Comparison of ENCODE assay signal across 8 cellular contexts in the genomic region with DNA sequence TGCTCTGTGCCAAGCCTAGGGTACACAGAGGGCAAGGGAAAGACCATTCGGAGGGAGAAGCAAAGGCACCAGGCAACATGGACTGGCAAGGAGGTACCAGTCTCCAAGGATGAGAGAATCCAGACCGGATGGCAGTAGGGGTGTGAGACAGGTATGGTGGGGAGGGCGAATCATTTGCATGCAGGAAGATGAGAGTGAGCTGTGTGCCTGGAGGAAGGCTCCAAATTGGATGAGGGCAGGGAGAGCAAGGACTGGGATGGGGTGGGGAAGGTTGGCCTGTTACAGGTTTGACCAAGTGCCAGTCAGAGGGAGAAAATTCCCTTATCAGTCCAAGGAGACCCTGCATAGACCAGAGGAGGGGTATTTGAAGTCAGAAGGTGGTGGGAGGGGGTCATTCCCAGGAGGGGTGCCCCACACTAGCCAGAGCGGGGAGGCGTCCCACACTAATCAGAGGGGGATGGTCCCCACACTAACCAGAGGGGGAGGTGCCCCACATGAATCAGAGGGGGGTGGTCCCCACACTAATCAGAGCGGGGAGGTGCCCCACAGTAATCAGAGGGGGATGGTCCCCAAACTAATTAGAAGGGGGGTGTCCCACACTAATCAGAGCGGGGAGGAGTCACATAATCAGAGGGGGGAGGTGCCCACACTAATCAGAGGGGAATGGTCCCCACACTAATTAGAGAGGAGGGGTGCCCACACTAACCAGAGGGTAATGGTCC. TPM values are rescaled to one million over a fixed set of nuclear protein-coding genes. Genes with fewer than 3 reads are reported as not detected.
A peak's percentile ranks its signal among the peaks of the same experiment; 100 is the strongest.
DNase-seq lines count a peak whose midpoint lies in the region; ATAC-seq and TF ChIP-seq lines count a peak whose summit lies in the region.

No MANE protein-coding gene starts in this region.

- ATAC-seq in GM18909 (IDR thresholded peaks at IDR 0.05; ENCODE audit: poor library complexity, unreplicated experiment) (peak; percentile 8), Right ventricle myocardium superior (ENCODE audit: poor library complexity) (no peak), gastrocnemius medialis (peak in 1 of 2 donors; percentile 8), GM18517 (IDR thresholded peaks at IDR 0.05; ENCODE audit: unreplicated experiment) (no peak)

- H3K36me3 ChIP-seq in gastrocnemius medialis, result no peaks in the 10 kb centered on the region

- DNase-seq in Right ventricle myocardium superior (peak; percentile 33), gastrocnemius medialis (peak in 1 of 2 donors; percentile 12), NCI-H1436 (lab: John Stamatoyannopoulos, UW) (no peak), NCI-H2081 treated with DMSO at 0.1 percent for 48 hours (lab: John Stamatoyannopoulos, UW) (no peak), HT-29 (ENCODE audit: low spot score) (no peak)

- H3K9me3 ChIP-seq in gastrocnemius medialis, result no peaks in the 10 kb centered on the region

- intact Hi-C loops in Right ventricle myocardium superior (cut with DNase I) (no loop called here), gastrocnemius medialis (cut with DNase I; ENCODE audit: low total_unique reads) (no loop called here)

- no peak for TF ChIP-seq POLR2A in gastrocnemius medialis (IDR thresholded peaks at IDR 0.05)

- in situ Hi-C loops in gastrocnemius medialis (cut with MboI; ENCODE audit: low sequenced_read_pairs in 4 of 4), result no loop called here

- no peaks in the 10 kb centered on the region for H3K27me3 ChIP-seq in gastrocnemius medialis

- no peak for TF ChIP-seq CTCF in VCaP (conservative IDR thresholded peaks at IDR 0.05)
- TF ChIP-seq CTCF in gastrocnemius medialis (IDR thresholded peaks at IDR 0.05 in 4 of 5, conservative IDR thresholded peaks at IDR 0.05 in 1 of 5), result no peak

- peaks cover 19 to 22% of the 10 kb centered on the region in 2 donors for H3K4me1 ChIP-seq in gastrocnemius medialis

- H3K27ac ChIP-seq in VCaP (peak overlapping the region; percentile 100), gastrocnemius medialis (peak overlapping the region; percentile 72 to 92 (median 84))

- H3K4me3 ChIP-seq in gastrocnemius medialis, result peak overlapping the region; percentile 81 to 96 (median 90)

RNA-seq across cellular contexts. Expression of a gene that starts 0.7 kb away (rescaled TPM):
- total RNA-seq in Right ventricle myocardium superior, result 29.8 TPM
- 10 to 100 TPM; 17.5 to 38.3 (median 26.6) TPM for total RNA-seq in gastrocnemius medialis
- total RNA-seq in HT-29 (2014; rRNA removed; shearing (Covaris generic)), result 89.2 and 96.4 TPM in 2 replicates

RNA-seq across cellular contexts. Expression of a gene that starts 15.1 kb away (rescaled TPM):
- 143 TPM for total RNA-seq in Right ventricle myocardium superior
- 10 to 100 TPM; 11.1 to 38.6 (median 21.2) TPM for total RNA-seq in gastrocnemius medialis
- total RNA-seq in HT-29 (2014; rRNA removed; shearing (Covaris generic)), result 3.6 and 7.5 TPM in 2 replicates

RNA-seq across cellular contexts. Expression of a gene that starts 29.1 kb away (rescaled TPM):
- total RNA-seq in Right ventricle myocardium superior (499 TPM), gastrocnemius medialis (10 to 100 TPM; 15.0 to 45.9 (median 23.0) TPM)
- total RNA-seq in HT-29 (2014; rRNA removed; shearing (Covaris generic)), result 1,319 and 1,392 TPM in 2 replicates

Comparison
In these comparisons a context has a peak if more than half of its experiments do, and no peak if none do; other contexts are left out.
1. RNA of a gene that starts 29.1 kb away (total RNA-seq): 1,319 to 1,392 TPM in HT-29 and 499 TPM in Right ventricle myocardium superior (single experiment); 15.0 to 45.9 TPM in gastrocnemius medialis; every median in the first group is over 10 times any median in the second.